In genomic region chr12:65568517-65568916, GRCh38 we compare ENCODE assay signal across 1 cellular context.
TF ChIP-seq lines count a peak whose summit lies in the region.

No MANE protein-coding gene starts in this region.

TF ChIP-seq in SK-N-SH, 30 proteins besides CTCF, POLR2A, EP300 and RAD21 (continued from another document):
- TF ChIP-seq NFIC (IDR thresholded peaks at IDR 0.05; ENCODE audit: borderline replicate concordance) (peak; percentile 95), REST (IDR thresholded peaks at IDR 0.05; ENCODE audit: low read depth, low read length) (no peak), GATA2 (CRISPR knock-in tag; IDR thresholded peaks at IDR 0.05) (no peak), JUND (IDR thresholded peaks at IDR 0.05) (peak; percentile 41; the same call in 1 of the 2 replicates), TCF12 (IDR thresholded peaks at IDR 0.05) (peak; percentile 52; the same call in 1 of the 2 replicates), GABPA (IDR thresholded peaks at IDR 0.05; ENCODE audit: low read depth) (no peak), USF1 (IDR thresholded peaks at IDR 0.05; ENCODE audit: borderline replicate concordance, low read depth) (peak; percentile 68)
- TF ChIP-seq, protein P1, sequence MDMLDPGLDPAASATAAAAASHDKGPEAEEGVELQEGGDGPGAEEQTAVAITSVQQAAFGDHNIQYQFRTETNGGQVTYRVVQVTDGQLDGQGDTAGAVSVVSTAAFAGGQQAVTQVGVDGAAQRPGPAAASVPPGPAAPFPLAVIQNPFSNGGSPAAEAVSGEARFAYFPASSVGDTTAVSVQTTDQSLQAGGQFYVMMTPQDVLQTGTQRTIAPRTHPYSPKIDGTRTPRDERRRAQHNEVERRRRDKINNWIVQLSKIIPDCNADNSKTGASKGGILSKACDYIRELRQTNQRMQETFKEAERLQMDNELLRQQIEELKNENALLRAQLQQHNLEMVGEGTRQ (IDR thresholded peaks at IDR 0.05; ENCODE audit: borderline replicate concordance, low read depth, low read length), result no peak
